ENCODE assay signal across 28 cellular contexts in genomic region chr12:68761901-68762630, GRCh38. TPM values are rescaled to one million over a fixed set of nuclear protein-coding genes. Genes with fewer than 3 reads are reported as not detected.
DNase-seq lines count a peak whose midpoint lies in the region; ATAC-seq, FAIRE-seq and TF ChIP-seq lines count a peak whose summit lies in the region.
"Had no signal": no experiment of that assay in that cellular context is flagged by ENCODE, and none has a peak within 500 bp of the region (broad histone marks: within the 10 kb centered on the region; RNA-seq: fewer than 3 reads in every experiment).

No MANE protein-coding gene starts in this region.

- POLR2A ChIA-PET in activated naive CD8-positive, alpha-beta T cell treated with anti-CD3 and anti-CD28 coated beads, Interleukin-2, amount 10 ng/mL, durations not matched to agents 7 days and 5 days (lab: Charles Lee) = no interaction called here
- POLR2A ChIA-PET in WTC11 (lab: Charles Lee) = no interaction called here

- no peak overlapping the region for H3K4me3 Mint-ChIP-seq in activated naive CD8-positive, alpha-beta T cell treated with anti-CD3 and anti-CD28 coated beads, Interleukin-2, amount 10 ng/mL, durations not matched to agents 7 days and 5 days
- no peak overlapping the region for H3K4me3 Mint-ChIP-seq in activated naive CD8-positive, alpha-beta T cell treated with anti-CD3 and anti-CD28 coated beads for 36 hours
- no peak overlapping the region for H3K4me3 Mint-ChIP-seq in WTC11
- H3K4me3 Mint-ChIP-seq: activated CD4-positive, alpha-beta T cell treated with anti-CD3 and anti-CD28 coated beads, Interleukin-2, amount 10 ng/mL, durations not matched to agents 24 days and 14 days; activated T-cell treated with anti-CD3 and anti-CD28 coated beads, Interleukin-2, amount 50 U/mL, for 24 hours; brain; CD8-positive, alpha-beta memory T cell; natural killer cell had no signal

- H3K27me3 Mint-ChIP-seq in activated naive CD8-positive, alpha-beta T cell treated with anti-CD3 and anti-CD28 coated beads, Interleukin-2, amount 10 ng/mL, durations not matched to agents 7 days and 5 days = no peaks in the 10 kb centered on the region
- no peaks in the 10 kb centered on the region for H3K27me3 Mint-ChIP-seq in activated naive CD8-positive, alpha-beta T cell treated with anti-CD3 and anti-CD28 coated beads for 36 hours
- H3K27me3 Mint-ChIP-seq in WTC11 (ENCODE audit: low read depth) = no peaks in the 10 kb centered on the region
- H3K27me3 Mint-ChIP-seq: activated CD4-positive, alpha-beta T cell treated with anti-CD3 and anti-CD28 coated beads, Interleukin-2, amount 10 ng/mL, durations not matched to agents 24 days and 14 days; activated T-cell treated with anti-CD3 and anti-CD28 coated beads, Interleukin-2, amount 50 U/mL, for 24 hours; brain; CD8-positive, alpha-beta memory T cell had no signal

- peak overlapping the region; percentile 22 for H3K27ac Mint-ChIP-seq in activated naive CD8-positive, alpha-beta T cell treated with anti-CD3 and anti-CD28 coated beads, Interleukin-2, amount 10 ng/mL, durations not matched to agents 7 days and 5 days
- H3K27ac Mint-ChIP-seq in activated naive CD8-positive, alpha-beta T cell treated with anti-CD3 and anti-CD28 coated beads for 36 hours = no peak overlapping the region
- H3K27ac Mint-ChIP-seq in WTC11 = peak overlapping the region; percentile 43; the same call in 1 of the 2 replicates
- H3K27ac Mint-ChIP-seq: activated CD4-positive, alpha-beta T cell treated with anti-CD3 and anti-CD28 coated beads, Interleukin-2, amount 10 ng/mL, durations not matched to agents 24 days and 14 days; activated T-cell treated with anti-CD3 and anti-CD28 coated beads, Interleukin-2, amount 50 U/mL, for 24 hours; brain had no signal

- TF ChIP-seq POLR2A in GM12892 (IDR thresholded peaks at IDR 0.05; ENCODE audit: low read depth, low read length) = no peak

- H3K36me3 ChIP-seq in mucosa of descending colon (ENCODE audit: low read depth) = no peaks in the 10 kb centered on the region

- intact Hi-C loops in mucosa of descending colon (cut with DNase I, micrococcal nuclease) = no loop called here

- no peaks in the 10 kb centered on the region for H3K4me1 ChIP-seq in mucosa of descending colon (ENCODE audit: low read depth)
- H3K4me1 ChIP-seq: A549, esophagus muscularis mucosa, heart right ventricle, Peyer's patch had no signal

- H3K4me1 Mint-ChIP-seq in activated naive CD8-positive, alpha-beta T cell treated with anti-CD3 and anti-CD28 coated beads, Interleukin-2, amount 10 ng/mL, durations not matched to agents 7 days and 5 days = no peaks in the 10 kb centered on the region
- no peaks in the 10 kb centered on the region for H3K4me1 Mint-ChIP-seq in activated naive CD8-positive, alpha-beta T cell treated with anti-CD3 and anti-CD28 coated beads for 36 hours
- peaks cover 7% of the 10 kb centered on the region for H3K4me1 Mint-ChIP-seq in WTC11
- H3K4me1 Mint-ChIP-seq: activated CD4-positive, alpha-beta T cell treated with anti-CD3 and anti-CD28 coated beads, Interleukin-2, amount 10 ng/mL, durations not matched to agents 24 days and 14 days; brain; natural killer cell had no signal

- no peak for ATAC-seq in activated naive CD8-positive, alpha-beta T cell treated with anti-CD3 and anti-CD28 coated beads, Interleukin-2, amount 10 ng/mL, durations not matched to agents 7 days and 5 days (ENCODE audit: low read depth)
- no peak for ATAC-seq in WTC11
- ATAC-seq in mucosa of descending colon = peak; percentile 14
- no peak for ATAC-seq in GM18517 (IDR thresholded peaks at IDR 0.05; ENCODE audit: unreplicated experiment)
- ATAC-seq in GM19023 (IDR thresholded peaks at IDR 0.05; ENCODE audit: unreplicated experiment) = no peak
- ATAC-seq: HCT116; heart right ventricle; natural killer cell; stimulated activated naive CD8-positive, alpha-beta T cell treated with anti-CD3 and anti-CD28 coated beads, Interleukin-15, Interleukin-2, amounts not matched to agents 100 U/mL and 50 U/mL, for 24 hours had no signal

- no peaks in the 10 kb centered on the region for H3K9me3 Mint-ChIP-seq in activated naive CD8-positive, alpha-beta T cell treated with anti-CD3 and anti-CD28 coated beads, Interleukin-2, amount 10 ng/mL, durations not matched to agents 7 days and 5 days
- no peaks in the 10 kb centered on the region for H3K9me3 Mint-ChIP-seq in activated naive CD8-positive, alpha-beta T cell treated with anti-CD3 and anti-CD28 coated beads for 36 hours
- no peaks in the 10 kb centered on the region for H3K9me3 Mint-ChIP-seq in WTC11
- H3K9me3 Mint-ChIP-seq: activated CD4-positive, alpha-beta T cell treated with anti-CD3 and anti-CD28 coated beads, Interleukin-2, amount 10 ng/mL, durations not matched to agents 24 days and 14 days; activated T-cell treated with anti-CD3 and anti-CD28 coated beads, Interleukin-2, amount 50 U/mL, for 24 hours; brain; CD8-positive, alpha-beta memory T cell; natural killer cell had no signal

- H3K36me3 Mint-ChIP-seq in activated naive CD8-positive, alpha-beta T cell treated with anti-CD3 and anti-CD28 coated beads, Interleukin-2, amount 10 ng/mL, durations not matched to agents 7 days and 5 days = peaks cover 26% of the 10 kb centered on the region
- H3K36me3 Mint-ChIP-seq in activated naive CD8-positive, alpha-beta T cell treated with anti-CD3 and anti-CD28 coated beads for 36 hours = peaks cover 7% of the 10 kb centered on the region
- peaks cover 35% of the 10 kb centered on the region for H3K36me3 Mint-ChIP-seq in WTC11

- DNase-seq in activated naive CD8-positive, alpha-beta T cell treated with anti-CD3 and anti-CD28 coated beads, Interleukin-2, amount 10 ng/mL, durations not matched to agents 7 days and 5 days = no peak
- no peak for DNase-seq in activated naive CD8-positive, alpha-beta T cell treated with anti-CD3 and anti-CD28 coated beads for 36 hours
- DNase-seq in WTC11 (ENCODE audit: low spot score) (no peak), mucosa of descending colon (no peak), DMS79 (lab: John Stamatoyannopoulos, UW) (no peak), GM12892 (ENCODE audit: insufficient read length) (no peak)
- DNase-seq: activated CD4-positive, alpha-beta T cell treated with anti-CD3 and anti-CD28 coated beads, Interleukin-2, amount 10 ng/mL, durations not matched to agents 24 days and 14 days; activated gamma-delta T cell treated with Interleukin-2 at 50 U/mL for 16 hours; activated T-cell treated with anti-CD3 and anti-CD28 coated beads, Interleukin-2, amount 50 U/mL, for 24 hours; amniotic stem cell; CD8-positive, alpha-beta memory T cell; foreskin fibroblast; heart right ventricle; natural killer cell; NCI-H146; NCI-H2107; NCI-H345; Peyer's patch; SHP77 treated with DMSO at 0.1 percent for 48 hours; stimulated activated naive CD8-positive, alpha-beta T cell treated with anti-CD3 and anti-CD28 coated beads, Interleukin-15, Interleukin-2, amounts not matched to agents 100 U/mL and 50 U/mL, for 24 hours; T1000 had no signal

- FAIRE-seq in GM12892 (lab: Jason Lieb, UNC) = no peak
- FAIRE-seq: A549, urothelium cell line had no signal

- H3K4me3 ChIP-seq in mucosa of descending colon = no peak overlapping the region
- H3K4me3 ChIP-seq: A549, esophagus muscularis mucosa, heart right ventricle, Peyer's patch had no signal

- TF ChIP-seq CTCF in WTC11 (IDR thresholded peaks at IDR 0.05) (no peak), mucosa of descending colon (IDR thresholded peaks at IDR 0.05) (no peak)

- H3K9me3 ChIP-seq in mucosa of descending colon = no peaks in the 10 kb centered on the region
- H3K9me3 ChIP-seq: A549, esophagus muscularis mucosa, heart right ventricle, Peyer's patch had no signal

- CTCF ChIA-PET in WTC11 (lab: Charles Lee) = no interaction called here

TF ChIP-seq in WTC11, 78 proteins besides CTCF, POLR2A, EP300 and RAD21 (continues in another document):
- TF ChIP-seq, protein P1, sequence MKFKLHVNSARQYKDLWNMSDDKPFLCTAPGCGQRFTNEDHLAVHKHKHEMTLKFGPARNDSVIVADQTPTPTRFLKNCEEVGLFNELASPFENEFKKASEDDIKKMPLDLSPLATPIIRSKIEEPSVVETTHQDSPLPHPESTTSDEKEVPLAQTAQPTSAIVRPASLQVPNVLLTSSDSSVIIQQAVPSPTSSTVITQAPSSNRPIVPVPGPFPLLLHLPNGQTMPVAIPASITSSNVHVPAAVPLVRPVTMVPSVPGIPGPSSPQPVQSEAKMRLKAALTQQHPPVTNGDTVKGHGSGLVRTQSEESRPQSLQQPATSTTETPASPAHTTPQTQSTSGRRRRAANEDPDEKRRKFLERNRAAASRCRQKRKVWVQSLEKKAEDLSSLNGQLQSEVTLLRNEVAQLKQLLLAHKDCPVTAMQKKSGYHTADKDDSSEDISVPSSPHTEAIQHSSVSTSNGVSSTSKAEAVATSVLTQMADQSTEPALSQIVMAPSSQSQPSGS (CRISPR knock-in tag; IDR thresholded peaks at IDR 0.05; ENCODE audit: borderline replicate concordance, low read depth) = no peak
- TF ChIP-seq NFYB (CRISPR knock-in tag; conservative IDR thresholded peaks at IDR 0.05; ENCODE audit: low read depth) (no peak), MXD4 (CRISPR knock-in tag; IDR thresholded peaks at IDR 0.05; ENCODE audit: borderline replicate concordance) (no peak), HMGA2 (CRISPR knock-in tag; IDR thresholded peaks at IDR 0.05) (no peak)

RNA-seq across cellular contexts. Expression of gene SLC35E3, which starts 16.1 kb away (rescaled TPM):
- total RNA-seq in activated naive CD8-positive, alpha-beta T cell treated with anti-CD3 and anti-CD28 coated beads, Interleukin-2, amount 10 ng/mL, durations not matched to agents 7 days and 5 days = 1 to 10 TPM; 8.3 to 9.1 TPM
- total RNA-seq in activated naive CD8-positive, alpha-beta T cell treated with anti-CD3 and anti-CD28 coated beads for 36 hours = 10 to 100 TPM in 1 of 2 experiments, 1 to 10 TPM in 1; 8.7 to 12.3 TPM
- total RNA-seq in WTC11 (2021) (11.1 to 11.3 TPM (median 11.1 TPM) in 3 replicates), mucosa of descending colon (1 to 10 TPM; 5.9 to 8.4 (median 6.5) TPM)
- 11.5 TPM for polyA plus RNA-seq in GM12892 (2012; ENCODE audit: missing spikeins)

RNA-seq across cellular contexts. Expression of gene MDM2, which starts 45.9 kb away (rescaled TPM):
- total RNA-seq in activated naive CD8-positive, alpha-beta T cell treated with anti-CD3 and anti-CD28 coated beads, Interleukin-2, amount 10 ng/mL, durations not matched to agents 7 days and 5 days = 100 to 1,000 TPM; 156 to 169 TPM
- total RNA-seq in activated naive CD8-positive, alpha-beta T cell treated with anti-CD3 and anti-CD28 coated beads for 36 hours = 100 to 1,000 TPM; 152 to 158 TPM
- total RNA-seq in WTC11 (2021) (130 to 207 TPM (median 137 TPM) in 3 replicates), mucosa of descending colon (10 to 100 TPM; 74.7 to 92.1 (median 91.3) TPM)
- polyA plus RNA-seq in GM12892 (2012; ENCODE audit: missing spikeins) = 111 TPM
